29 cellular contexts compared by ENCODE assay signal in genomic region chr12:132538336-132539015, GRCh38.
"Had no signal": no experiment of that assay in that cellular context is flagged by ENCODE, and none has a peak within 500 bp of the region (broad histone marks: within the 10 kb centered on the region; RNA-seq: fewer than 3 reads in every experiment).

No MANE protein-coding gene starts in this region.

- H3K27me3 Mint-ChIP-seq: memory B cell; stimulated activated naive B cell treated with anti-CD40 and anti-IgM and Interleukin-4, amounts not matched to agents 10 μg/mL and 1 μg/mL and 100 μg/mL, for 72 hours; stimulated activated naive CD8-positive, alpha-beta T cell treated with anti-CD3 and anti-CD28 coated beads, Interleukin-15, Interleukin-2, amounts not matched to agents 100 ng/mL and 50 ng/mL, for 24 hours had no signal

- H3K4me3 Mint-ChIP-seq: memory B cell; stimulated activated naive B cell treated with anti-CD40 and anti-IgM and Interleukin-4, amounts not matched to agents 10 μg/mL and 1 μg/mL and 100 μg/mL, for 72 hours; stimulated activated naive CD8-positive, alpha-beta T cell treated with anti-CD3 and anti-CD28 coated beads, Interleukin-15, Interleukin-2, amounts not matched to agents 100 ng/mL and 50 ng/mL, for 24 hours had no signal

- H3K27ac ChIP-seq: coronary artery, esophagus muscularis mucosa, foreskin keratinocyte, gastroesophageal sphincter, heart left ventricle, neutrophil, pancreas, right lobe of liver, thoracic aorta, tibial nerve, upper lobe of left lung had no signal

- H3K27me3 ChIP-seq: esophagus muscularis mucosa, foreskin keratinocyte, gastroesophageal sphincter, heart left ventricle, neutrophil, pancreas, right lobe of liver, tibial nerve, upper lobe of left lung had no signal

- DNase-seq: dermis blood vessel endothelial cell; effector memory CD4-positive, alpha-beta T cell; foreskin keratinocyte; heart left ventricle; hypothalamus; immature natural killer cell; islet precursor cell; kidney glomerular epithelial cell; left colon; natural killer cell; pancreas; right lobe of liver; small intestine; stimulated activated CD4-positive, alpha-beta T cell treated with anti-CD3 and anti-CD28 coated beads, Interleukin-15, amount 100 ng/mL, for 24 hours; stimulated activated CD4-positive, alpha-beta T cell treated with anti-CD3 and anti-CD28 coated beads, Interleukin-2, amount 100 ng/mL, for 48 hours; stimulated activated naive B cell treated with anti-CD40 and anti-IgM and Interleukin-4, amounts not matched to agents 10 μg/mL and 1 μg/mL and 100 μg/mL, for 72 hours had no signal

- H3K9me3 ChIP-seq: esophagus muscularis mucosa, gastroesophageal sphincter, heart left ventricle, neutrophil, pancreas, right lobe of liver, thoracic aorta, tibial nerve, upper lobe of left lung had no signal

- H3K4me1 ChIP-seq: foreskin keratinocyte, gastroesophageal sphincter, heart left ventricle, pancreas, right lobe of liver had no signal

- FAIRE-seq: endothelial cell of umbilical vein, pancreas, small intestine, urothelium cell line had no signal

- ATAC-seq: foreskin keratinocyte; gastroesophageal sphincter; left colon; natural killer cell; stimulated activated naive B cell treated with anti-CD40 and anti-IgM and Interleukin-4, amounts not matched to agents 10 μg/mL and 1 μg/mL and 100 μg/mL, for 72 hours had no signal

- H3K4me3 ChIP-seq: coronary artery, esophagus muscularis mucosa, gastroesophageal sphincter, heart left ventricle, lung, pancreas, right lobe of liver, thoracic aorta, tibial nerve, upper lobe of left lung had no signal

- H3K36me3 ChIP-seq: pancreas, right lobe of liver, thoracic aorta had no signal

- H3K27ac Mint-ChIP-seq: memory B cell; progenitor cell of endocrine pancreas; stimulated activated naive B cell treated with anti-CD40 and anti-IgM and Interleukin-4, amounts not matched to agents 10 μg/mL and 1 μg/mL and 100 μg/mL, for 72 hours; stimulated activated naive CD8-positive, alpha-beta T cell treated with anti-CD3 and anti-CD28 coated beads, Interleukin-15, Interleukin-2, amounts not matched to agents 100 ng/mL and 50 ng/mL, for 24 hours had no signal

- H3K36me3 Mint-ChIP-seq: natural killer cell had no signal
